ENCODE assay signal across 8 cellular contexts in genomic region chr11:45180158-45180887, GRCh38. TPM values are rescaled to one million over a fixed set of nuclear protein-coding genes. Genes with fewer than 3 reads are reported as not detected.
DNase-seq lines count a peak whose midpoint lies in the region; ATAC-seq and TF ChIP-seq lines count a peak whose summit lies in the region.

No MANE protein-coding gene starts in this region.

- H3K4me1 ChIP-seq in esophagus (ENCODE audit: control insufficient read depth in 2 of 2, insufficient read depth in 2 of 2, low read length in 1 of 2) (peaks cover 4 to 14% of the 10 kb centered on the region in 2 donors), muscle layer of colon (ENCODE audit: insufficient read depth, low read length) (peaks cover 26% of the 10 kb centered on the region)

- DNase-seq in CMK (ENCODE audit: low read depth), result peak; percentile 29
- peak; percentile 13 for DNase-seq in HFFc6
- no peak for DNase-seq in T-cell

- peaks cover 12% of the 10 kb centered on the region for H3K27me3 Mint-ChIP-seq in HFFc6 (ENCODE audit: insufficient read depth)
- peaks cover 21 to 22% of the 10 kb centered on the region in 2 donors for H3K27me3 Mint-ChIP-seq in T-cell

- 1 to 3% methylated on average over 49 to 83 of the region's 84 CpGs for WGBS in esophagus, 2 donors

- CTCF ChIA-PET in T-cell (lab: Charles Lee), result no interaction called here

- H3K27ac ChIP-seq in esophagus (ENCODE audit: low read depth in 2 of 2, low read length in 1 of 2) (peak overlapping the region; percentile 75 to 82), muscle layer of colon (ENCODE audit: low read depth, low read length) (peak overlapping the region; percentile 88)

- H3K4me3 ChIP-seq in esophagus (ENCODE audit: low read depth in 1 of 2, low read length in 2 of 2) (peak overlapping the region; percentile 54 to 61), muscle layer of colon (ENCODE audit: low read depth in 1 of 2, low read length in 2 of 2) (peak overlapping the region; percentile 53 to 69)

- H3K27me3 ChIP-seq in esophagus (ENCODE audit: control insufficient read depth in 1 of 2, insufficient read depth in 2 of 2, low read length in 2 of 2) (no peaks in the 10 kb centered on the region), muscle layer of colon (ENCODE audit: control insufficient read depth in 1 of 2, insufficient read depth in 2 of 2, low read length in 2 of 2) (no peaks in the 10 kb centered on the region)

- no peaks in the 10 kb centered on the region for H3K9me3 ChIP-seq in esophagus (ENCODE audit: control insufficient read depth in 2 of 2, insufficient read depth in 1 of 2, low read depth in 1 of 2, low read length in 1 of 2)
- no peaks in the 10 kb centered on the region for H3K9me3 ChIP-seq in muscle layer of colon (ENCODE audit: low read length)

- H3K4me1 Mint-ChIP-seq in HFFc6 (ENCODE audit: low read depth) (peaks cover 14% of the 10 kb centered on the region), T-cell (peaks cover 15 to 19% (median 16%) of the 10 kb centered on the region in 3 donors)

- H3K36me3 Mint-ChIP-seq in HFFc6 (ENCODE audit: low read depth) (no peaks in the 10 kb centered on the region), T-cell (peaks cover 12% of the 10 kb centered on the region)

- ATAC-seq in T-cell (replicated peaks in 1 of 4) (peak; percentile 28 to 55 (median 46)), HG03521 (IDR thresholded peaks at IDR 0.05; ENCODE audit: unreplicated experiment) (no peak), GM18505 (IDR thresholded peaks at IDR 0.05; ENCODE audit: unreplicated experiment) (no peak), GM21619 (IDR thresholded peaks at IDR 0.05; ENCODE audit: unreplicated experiment) (no peak)

- peak overlapping the region; percentile 19 for H3K9ac ChIP-seq in muscle layer of colon (ENCODE audit: low read length)

- H3K36me3 ChIP-seq in esophagus (ENCODE audit: control insufficient read depth in 2 of 2, insufficient read depth in 2 of 2, low read length in 1 of 2), result peaks cover 0 to 9% of the 10 kb centered on the region in 2 donors
- peaks cover 14% of the 10 kb centered on the region for H3K36me3 ChIP-seq in muscle layer of colon (ENCODE audit: insufficient read depth, low read length)

- POLR2A ChIA-PET in T-cell (lab: Charles Lee), result no interaction called here

- H3K9me3 Mint-ChIP-seq in HFFc6 (no peaks in the 10 kb centered on the region), T-cell (no peaks in the 10 kb centered on the region)

- TF ChIP-seq POLR2A in GM18505 (IDR thresholded peaks at IDR 0.05; ENCODE audit: borderline replicate concordance, extremely low read depth, insufficient read depth, insufficient read length), result no peak

- TF ChIP-seq CTCF in HFFc6 (IDR thresholded peaks at IDR 0.05), result peak; percentile 59; the same call in 1 of the 2 replicates

- no peak overlapping the region; the same call in 1 of the 2 replicates for H3K27ac Mint-ChIP-seq in HFFc6
- H3K27ac Mint-ChIP-seq in T-cell, result no peak overlapping the region

- H3K4me3 Mint-ChIP-seq in HFFc6 (peak overlapping the region; percentile 78), T-cell (peak overlapping the region; percentile 74 to 78 (median 75))

RNA-seq across cellular contexts. Expression of gene PRDM11, which starts 33.9 kb away (rescaled TPM):
- total RNA-seq in HFFc6 (2021; fragmentation: NEBNext Ultra II Directional; extraction: Animal tissue kit (Norgen Biotek cat#: 25700)), result 1 to 10 TPM; 2.0 to 5.6 (median 2.7) TPM
- 10 to 100 TPM in 3 of 5 donors, 1 to 10 TPM in 2; 8.7 to 12.5 (median 10.6) TPM for total RNA-seq in T-cell
- 1 to 10 TPM; 2.5 to 2.6 TPM for polyA plus RNA-seq in esophagus

Comparison
In these comparisons a context has a peak if more than half of its experiments do, and no peak if none do; other contexts are left out.
1. DNase-seq: peak in CMK (single experiment) and HFFc6 (single experiment); none in T-cell (0 of 34).
2. ATAC-seq: peak in T-cell (4 of 4); none in HG03521 (single experiment), GM18505 (single experiment) and GM21619 (single experiment).